2 cellular contexts compared by ENCODE assay signal in genomic region chr20:52291109-52291508, GRCh38.
TF ChIP-seq lines count a peak whose summit lies in the region.

No MANE protein-coding gene starts in this region.

TF ChIP-seq in SK-N-SH, 30 proteins besides CTCF, POLR2A, EP300 and RAD21 (continued from another document):
- TF ChIP-seq USF1 (IDR thresholded peaks at IDR 0.05; ENCODE audit: borderline replicate concordance, low read depth) (no peak), RFX5 (IDR thresholded peaks at IDR 0.05; ENCODE audit: low read length) (no peak), MEF2A (IDR thresholded peaks at IDR 0.05; ENCODE audit: borderline replicate concordance, low read depth) (no peak), MXI1 (IDR thresholded peaks at IDR 0.05; ENCODE audit: low read depth, low read length) (no peak), RCOR1 (IDR thresholded peaks at IDR 0.05; ENCODE audit: low read length) (no peak)
- TF ChIP-seq, protein P1, sequence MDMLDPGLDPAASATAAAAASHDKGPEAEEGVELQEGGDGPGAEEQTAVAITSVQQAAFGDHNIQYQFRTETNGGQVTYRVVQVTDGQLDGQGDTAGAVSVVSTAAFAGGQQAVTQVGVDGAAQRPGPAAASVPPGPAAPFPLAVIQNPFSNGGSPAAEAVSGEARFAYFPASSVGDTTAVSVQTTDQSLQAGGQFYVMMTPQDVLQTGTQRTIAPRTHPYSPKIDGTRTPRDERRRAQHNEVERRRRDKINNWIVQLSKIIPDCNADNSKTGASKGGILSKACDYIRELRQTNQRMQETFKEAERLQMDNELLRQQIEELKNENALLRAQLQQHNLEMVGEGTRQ (IDR thresholded peaks at IDR 0.05; ENCODE audit: borderline replicate concordance, low read depth, low read length): no peak

TF ChIP-seq in SK-N-SH treated with all-trans-retinoic acid at 6 μM for 48 hours, 23 proteins besides CTCF, POLR2A, EP300 and RAD21 (continued from another document):
- TF ChIP-seq POU6F1 (CRISPR knock-in tag; IDR thresholded peaks at IDR 0.05; ENCODE audit: borderline replicate concordance, low read depth) (no peak), TSHZ2 (CRISPR knock-in tag; IDR thresholded peaks at IDR 0.05) (no peak), ZNF8 (CRISPR knock-in tag; IDR thresholded peaks at IDR 0.05) (no peak), GLIS3 (CRISPR knock-in tag; IDR thresholded peaks at IDR 0.05) (no peak), ARNTL (CRISPR knock-in tag; IDR thresholded peaks at IDR 0.05; ENCODE audit: borderline replicate concordance, low read depth) (no peak)
